ENCODE assay signal across 2 cellular contexts in genomic region chr18:23716516-23716915, GRCh38.
TF ChIP-seq lines count a peak whose summit lies in the region.

No MANE protein-coding gene starts in this region.

TF ChIP-seq in GM23338, 12 proteins besides CTCF, POLR2A, EP300 and RAD21 (continued from another document):
- TF ChIP-seq ZNF462 (CRISPR knock-in tag; IDR thresholded peaks at IDR 0.05) = no peak
- no peak for TF ChIP-seq EZH2 (IDR thresholded peaks at IDR 0.05; ENCODE audit: low read depth, unreplicated experiment)
- no peak for TF ChIP-seq EZH2phosphoT487 (IDR thresholded peaks at IDR 0.05; ENCODE audit: unreplicated experiment)
- no peak for TF ChIP-seq POLR2AphosphoS5 (IDR thresholded peaks at IDR 0.05; ENCODE audit: low read depth)
- TF ChIP-seq NANOG (IDR thresholded peaks at IDR 0.05; ENCODE audit: borderline replicate concordance) = no peak
- no peak for TF ChIP-seq REST (IDR thresholded peaks at IDR 0.05; ENCODE audit: unreplicated experiment)
- TF ChIP-seq ZNF331 (CRISPR knock-in tag; IDR thresholded peaks at IDR 0.05; ENCODE audit: low read depth) = no peak
- TF ChIP-seq ETS1 (IDR thresholded peaks at IDR 0.05) = no peak
- no peak for TF ChIP-seq ZNF114 (CRISPR knock-in tag; IDR thresholded peaks at IDR 0.05)
- no peak for TF ChIP-seq CREB1 (CRISPR knock-in tag; IDR thresholded peaks at IDR 0.05; ENCODE audit: low read depth)

TF ChIP-seq in WTC11, 78 proteins besides CTCF, POLR2A, EP300 and RAD21 (continued from another document):
- TF ChIP-seq ZSCAN18 (CRISPR knock-in tag; IDR thresholded peaks at IDR 0.05) = no peak
- no peak for TF ChIP-seq ATF1 (CRISPR knock-in tag; IDR thresholded peaks at IDR 0.05)
- no peak for TF ChIP-seq AR (CRISPR knock-in tag; IDR thresholded peaks at IDR 0.05)
- no peak for TF ChIP-seq OVOL2 (CRISPR knock-in tag; IDR thresholded peaks at IDR 0.05; ENCODE audit: borderline replicate concordance)
- no peak for TF ChIP-seq TEAD4 (CRISPR knock-in tag; IDR thresholded peaks at IDR 0.05)
- no peak for TF ChIP-seq SOX15 (CRISPR knock-in tag; IDR thresholded peaks at IDR 0.05)
- TF ChIP-seq HMGA2 (CRISPR knock-in tag; IDR thresholded peaks at IDR 0.05) = no peak
TF ChIP-seq in WTC11: peak in this region for 0.
